In the genomic region with DNA sequence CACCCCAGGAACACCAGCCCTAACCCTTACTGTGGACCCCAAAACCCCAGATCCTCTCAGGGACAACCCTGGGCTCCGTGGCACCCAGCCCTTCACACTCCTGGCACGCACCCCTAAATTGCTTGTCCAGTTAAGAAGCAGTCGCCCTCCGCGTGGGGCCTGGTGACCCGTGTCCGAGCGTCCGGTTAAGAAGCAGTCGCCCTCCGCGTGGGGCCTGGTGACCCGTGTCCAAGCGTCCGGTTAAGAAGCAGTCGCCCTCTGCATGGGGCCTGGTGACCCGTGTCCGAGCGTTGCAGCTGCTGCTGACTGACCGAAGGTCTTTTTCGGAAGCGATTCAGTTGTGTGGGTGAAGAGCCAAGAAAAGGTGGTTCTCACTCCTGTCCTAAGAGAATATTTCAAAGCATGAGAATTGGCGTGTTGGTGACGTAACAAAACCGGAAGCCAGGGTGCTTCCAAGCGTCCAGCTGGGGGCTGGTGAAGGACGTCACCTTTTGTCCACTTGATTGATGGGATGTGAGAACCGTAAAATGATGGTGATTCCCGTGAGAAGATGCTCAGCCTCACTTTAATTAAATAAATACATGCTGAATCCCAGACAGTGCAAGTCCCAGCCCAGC, we compare ENCODE assay signal across 13 cellular contexts.
"Had no signal": no experiment of that assay in that cellular context is flagged by ENCODE, and none has a peak within 500 bp of the region (broad histone marks: within the 10 kb centered on the region; RNA-seq: fewer than 3 reads in every experiment).

No MANE protein-coding gene starts in this region.

- H3K9me3 ChIP-seq: ascending aorta, upper lobe of left lung had no signal

- DNase-seq: activated CD4-positive, alpha-beta T cell treated with anti-CD3 and anti-CD28 coated beads for 4 hours; activated naive CD8-positive, alpha-beta T cell treated with anti-CD3 and anti-CD28 coated beads, Interleukin-2, amount 10 ng/mL, durations not matched to agents 7 days and 5 days; activated T-cell treated with anti-CD3 and anti-CD28 coated beads, Interleukin-2, amount 50 U/mL, for 48 hours; foreskin keratinocyte; mesenchymal stem cell; stimulated activated CD4-positive, alpha-beta T cell treated with anti-CD3 and anti-CD28 coated beads, Interleukin-1b, Interleukin-23, amount 100 ng/mL, for 48 hours; stimulated activated naive B cell treated with anti-CD40 and anti-IgM and Interleukin-4, amounts not matched to agents 10 μg/mL and 1 μg/mL and 100 μg/mL, for 72 hours; T1000 had no signal

- H3K4me1 ChIP-seq: ascending aorta, foreskin keratinocyte, upper lobe of left lung had no signal

- H3K36me3 Mint-ChIP-seq: activated naive CD8-positive, alpha-beta T cell treated with anti-CD3 and anti-CD28 coated beads, Interleukin-2, amount 10 ng/mL, durations not matched to agents 7 days and 5 days; stimulated activated naive B cell treated with anti-CD40 and anti-IgM and Interleukin-4, amounts not matched to agents 10 μg/mL and 1 μg/mL and 100 μg/mL, for 72 hours; T-cell had no signal

- H3K36me3 ChIP-seq: ascending aorta, esophagus muscularis mucosa, upper lobe of left lung had no signal

- H3K4me3 Mint-ChIP-seq: activated naive CD8-positive, alpha-beta T cell treated with anti-CD3 and anti-CD28 coated beads, Interleukin-2, amount 10 ng/mL, durations not matched to agents 7 days and 5 days; stimulated activated naive B cell treated with anti-CD40 and anti-IgM and Interleukin-4, amounts not matched to agents 10 μg/mL and 1 μg/mL and 100 μg/mL, for 72 hours; T-cell had no signal

- H3K27ac Mint-ChIP-seq: activated naive CD8-positive, alpha-beta T cell treated with anti-CD3 and anti-CD28 coated beads, Interleukin-2, amount 10 ng/mL, durations not matched to agents 7 days and 5 days; stimulated activated naive B cell treated with anti-CD40 and anti-IgM and Interleukin-4, amounts not matched to agents 10 μg/mL and 1 μg/mL and 100 μg/mL, for 72 hours; T-cell had no signal

- H3K4me3 ChIP-seq: ascending aorta, esophagus muscularis mucosa, SK-N-MC, upper lobe of left lung had no signal

- H3K4me1 Mint-ChIP-seq: activated naive CD8-positive, alpha-beta T cell treated with anti-CD3 and anti-CD28 coated beads, Interleukin-2, amount 10 ng/mL, durations not matched to agents 7 days and 5 days; T-cell had no signal

- H3K27ac ChIP-seq: ascending aorta, esophagus muscularis mucosa, foreskin keratinocyte, SK-N-MC, upper lobe of left lung had no signal

- H3K27me3 ChIP-seq: ascending aorta, foreskin keratinocyte had no signal

- H3K9me3 Mint-ChIP-seq: activated naive CD8-positive, alpha-beta T cell treated with anti-CD3 and anti-CD28 coated beads, Interleukin-2, amount 10 ng/mL, durations not matched to agents 7 days and 5 days; stimulated activated naive B cell treated with anti-CD40 and anti-IgM and Interleukin-4, amounts not matched to agents 10 μg/mL and 1 μg/mL and 100 μg/mL, for 72 hours; T-cell had no signal

- ATAC-seq: stimulated activated naive B cell treated with anti-CD40 and anti-IgM and Interleukin-4, amounts not matched to agents 10 μg/mL and 1 μg/mL and 100 μg/mL, for 72 hours; T-cell had no signal

- H3K27me3 Mint-ChIP-seq: activated naive CD8-positive, alpha-beta T cell treated with anti-CD3 and anti-CD28 coated beads, Interleukin-2, amount 10 ng/mL, durations not matched to agents 7 days and 5 days had no signal
